Comparison of ENCODE assay signal across 20 cellular contexts in genomic region chr12:126768517-126768916, GRCh38.
A peak's percentile ranks its signal among the peaks of the same experiment; 100 is the strongest.
DNase-seq lines count a peak whose midpoint lies in the region; ATAC-seq lines count a peak whose summit lies in the region.
"Had no signal": no experiment of that assay in that cellular context is flagged by ENCODE, and none has a peak within 500 bp of the region (broad histone marks: within the 10 kb centered on the region; RNA-seq: fewer than 3 reads in every experiment).

No MANE protein-coding gene starts in this region.

- H3K36me3 Mint-ChIP-seq in activated naive CD4-positive, alpha-beta T cell treated with anti-CD3 and anti-CD28 coated beads, Interleukin-2, amount 50 U/mL, for 72 hours, result peaks cover 51 to 56% of the 10 kb centered on the region in 2 donors
- peaks cover 12% of the 10 kb centered on the region for H3K36me3 Mint-ChIP-seq in IgD-negative memory B cell
- H3K36me3 Mint-ChIP-seq in stimulated activated memory B cell treated with anti-CD40 and anti-IgM and Interleukin-4, amounts not matched to agents 10 μg/mL and 1 μg/mL and 100 μg/mL, for 72 hours, result peaks cover 47% of the 10 kb centered on the region

- peak overlapping the region in 1 of 2 donors; percentile 77 for H3K27ac Mint-ChIP-seq in activated naive CD4-positive, alpha-beta T cell treated with anti-CD3 and anti-CD28 coated beads, Interleukin-2, amount 50 U/mL, for 72 hours
- H3K27ac Mint-ChIP-seq in IgD-negative memory B cell, result peak overlapping the region in 2 of 3 donors; percentile 40 to 50
- peak overlapping the region; percentile 73 for H3K27ac Mint-ChIP-seq in stimulated activated memory B cell treated with anti-CD40 and anti-IgM and Interleukin-4, amounts not matched to agents 10 μg/mL and 1 μg/mL and 100 μg/mL, for 72 hours
- H3K27ac Mint-ChIP-seq: activated T-helper 2 cell treated with anti-CD3 and anti-CD28 coated beads, Interferon-gamma antibody, Interleukin-2, Interleukin-4, amounts not matched to agents 10 μg/mL and 5 μg/mL and 100 μg/mL, durations not matched to agents 14 hours and 24 hours and 36 hours had no signal

- H3K4me3 Mint-ChIP-seq in IgD-negative memory B cell, result peak overlapping the region in 3 of 4 donors; percentile 21 to 83 (median 21)
- peak overlapping the region; percentile 15 for H3K4me3 Mint-ChIP-seq in stimulated activated memory B cell treated with anti-CD40 and anti-IgM and Interleukin-4, amounts not matched to agents 10 μg/mL and 1 μg/mL and 100 μg/mL, for 72 hours

- H3K27me3 Mint-ChIP-seq in IgD-negative memory B cell, result no peaks in the 10 kb centered on the region
- no peaks in the 10 kb centered on the region for H3K27me3 Mint-ChIP-seq in stimulated activated memory B cell treated with anti-CD40 and anti-IgM and Interleukin-4, amounts not matched to agents 10 μg/mL and 1 μg/mL and 100 μg/mL, for 72 hours

- ATAC-seq in activated naive CD4-positive, alpha-beta T cell treated with anti-CD3 and anti-CD28 coated beads, Interleukin-2, amount 50 U/mL, for 72 hours, result peak; percentile 54 to 72
- peak; percentile 68 for ATAC-seq in stimulated activated memory B cell treated with anti-CD40 and anti-IgM and Interleukin-4, amounts not matched to agents 10 μg/mL and 1 μg/mL and 100 μg/mL, for 72 hours
- ATAC-seq: Right ventricle myocardium inferior; stimulated activated naive CD8-positive, alpha-beta T cell treated with anti-CD3 and anti-CD28 coated beads, Interleukin-15, Interleukin-2, amounts not matched to agents 100 U/mL and 50 U/mL, for 24 hours had no signal

- peaks cover 18 to 34% (median 20%) of the 10 kb centered on the region in 3 donors for H3K4me1 Mint-ChIP-seq in IgD-negative memory B cell
- H3K4me1 Mint-ChIP-seq in stimulated activated memory B cell treated with anti-CD40 and anti-IgM and Interleukin-4, amounts not matched to agents 10 μg/mL and 1 μg/mL and 100 μg/mL, for 72 hours, result peaks cover 54% of the 10 kb centered on the region

- no peak for DNase-seq in activated naive CD4-positive, alpha-beta T cell treated with anti-CD3 and anti-CD28 coated beads, Interleukin-2, amount 50 U/mL, for 72 hours (ENCODE audit: low spot score in 2 of 2)
- DNase-seq in activated naive CD4-positive, alpha-beta T cell treated with anti-CD3 and anti-CD28 coated beads, Interleukin-2, amount 50 U/mL, for 16 hours, result no peak
- DNase-seq in central memory CD4-positive, alpha-beta T cell, result peak; percentile 32
- DNase-seq in HuH-7.5 (ENCODE audit: low spot score), result no peak
- no peak for DNase-seq in DMS153 treated with DMSO at 0.1 percent for 48 hours (lab: John Stamatoyannopoulos, UW; ENCODE audit: unreplicated experiment)
- no peak for DNase-seq in activated effector memory CD4-positive, alpha-beta T cell treated with anti-CD3 and anti-CD28 coated beads, Interleukin-2, amount 50 U/mL, for 16 hours
- DNase-seq: amygdala; DMS79; kidney; NCI-H1092; NCI-H187 treated with DMSO at 0.1 percent for 48 hours; NCI-H226; NCI-H748 treated with DMSO at 0.1 percent for 48 hours; nucleus accumbens; stimulated activated CD4-positive, alpha-beta T cell treated with anti-CD3 and anti-CD28 coated beads, Interleukin-4, amount 100 ng/mL, for 1 hour; stimulated activated naive CD8-positive, alpha-beta T cell treated with anti-CD3 and anti-CD28 coated beads, Interleukin-15, Interleukin-2, amounts not matched to agents 100 U/mL and 50 U/mL, for 24 hours had no signal

- H3K9me3 Mint-ChIP-seq in activated naive CD4-positive, alpha-beta T cell treated with anti-CD3 and anti-CD28 coated beads, Interleukin-2, amount 50 U/mL, for 72 hours, result peaks cover 37 to 40% of the 10 kb centered on the region in 2 donors
- H3K9me3 Mint-ChIP-seq in IgD-negative memory B cell, result peaks cover 7 to 28% (median 8%) of the 10 kb centered on the region in 3 donors
- H3K9me3 Mint-ChIP-seq in stimulated activated memory B cell treated with anti-CD40 and anti-IgM and Interleukin-4, amounts not matched to agents 10 μg/mL and 1 μg/mL and 100 μg/mL, for 72 hours, result peaks cover 25% of the 10 kb centered on the region
